ENCODE assay signal across 30 cellular contexts in the genomic region with DNA sequence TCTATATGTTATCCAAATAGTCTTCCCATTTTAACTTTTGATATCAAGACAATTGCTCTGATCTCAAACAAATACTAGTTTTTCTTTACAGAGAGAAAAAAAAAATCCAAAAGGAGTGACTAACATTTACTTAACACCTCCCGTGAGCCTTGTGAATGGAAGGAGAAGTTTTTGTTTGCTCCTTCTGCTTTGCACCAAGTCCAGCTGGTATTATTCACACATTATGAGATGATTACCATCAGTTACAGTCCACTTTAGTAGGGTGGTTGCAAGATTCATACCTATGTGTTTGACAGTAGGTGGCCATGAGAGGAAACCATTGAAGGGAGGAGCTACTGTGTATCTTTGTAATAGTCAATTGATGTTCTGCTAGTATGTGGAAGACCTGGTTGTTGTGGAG.
A peak's percentile ranks its signal among the peaks of the same experiment; 100 is the strongest.
DNase-seq lines count a peak whose midpoint lies in the region; ATAC-seq, FAIRE-seq and TF ChIP-seq lines count a peak whose summit lies in the region.
"Had no signal": no experiment of that assay in that cellular context is flagged by ENCODE, and none has a peak within 500 bp of the region (broad histone marks: within the 10 kb centered on the region; RNA-seq: fewer than 3 reads in every experiment).

No MANE protein-coding gene starts in this region.

- no peak for FAIRE-seq in pancreas (lab: Jason Lieb, UNC)
- FAIRE-seq: A204.1, A549 had no signal

- intact Hi-C loops in body of pancreas (cut with DNase I) (no loop called here), pancreas (cut with DNase I) (no loop called here)

- ATAC-seq in body of pancreas (peak; percentile 98), pancreas (peak; percentile 90 to 97 (median 94)), HG03378 (IDR thresholded peaks at IDR 0.05; ENCODE audit: unreplicated experiment) (no peak)
- ATAC-seq: A549; CD8-positive, alpha-beta T cell had no signal

- H3K4me1 ChIP-seq in body of pancreas = peaks cover 37% of the 10 kb centered on the region
- peaks cover 0 to 10% (median 9%) of the 10 kb centered on the region in 3 donors for H3K4me1 ChIP-seq in pancreas
- H3K4me1 ChIP-seq: A549, BE2C, Caco-2 had no signal

- H3K36me3 ChIP-seq in body of pancreas (replicated peaks in 1 of 2; ENCODE audit: insufficient read depth in 1 of 2, low read depth in 2 of 2) (no peaks in the 10 kb centered on the region), pancreas (no peaks in the 10 kb centered on the region)
- H3K36me3 ChIP-seq: BE2C; BLaER1; BLaER1 treated with 17β-estradiol and CSF1 and Interleukin-3, amounts not matched to agents 10 nM and 100 nM had no signal

- 27 to 31% methylated on average over 1 of the region's 1 CpG for WGBS in body of pancreas, 2 donors
- 25 to 28% methylated on average over 1 of the region's 1 CpG for WGBS in pancreas, 2 donors

- H3K27me3 ChIP-seq in body of pancreas = no peaks in the 10 kb centered on the region
- H3K27me3 ChIP-seq in pancreas = no peaks in the 10 kb centered on the region
- H3K27me3 ChIP-seq: BE2C; BLaER1; BLaER1 treated with 17β-estradiol and CSF1 and Interleukin-3, amounts not matched to agents 10 nM and 100 nM had no signal

- DNase-seq in body of pancreas = peak; percentile 18 to 64 (median 40)
- peak in 2 of 6 donors; percentile 31 to 48 for DNase-seq in pancreas
- no peak for DNase-seq in activated CD4-positive, CD25-positive, alpha-beta regulatory T cell treated with anti-CD3 and anti-CD28 coated beads, Interleukin-2, amount 50 U/mL, for 72 hours
- DNase-seq: 8988T; ACHN; AML-193; BE2C; C1 segment of cervical spinal cord; Caco-2; Calu3; CD4-positive, alpha-beta memory T cell; CD4-positive, alpha-beta T cell; CD4-positive, CD25-positive, alpha-beta regulatory T cell; CD8-positive, alpha-beta memory T cell; CD8-positive, alpha-beta T cell; COR-L47; DMS 273 treated with DMSO at 0.1 percent for 48 hours; DMS153; DMS53; DMS79; DMS79 treated with DMSO at 0.1 percent for 48 hours; DND-41; EL had no signal

- H3K9me3 ChIP-seq in body of pancreas = no peaks in the 10 kb centered on the region
- H3K9me3 ChIP-seq in pancreas = no peaks in the 10 kb centered on the region
- H3K9me3 ChIP-seq: A549, BE2C, BLaER1, Caco-2 had no signal

- TF ChIP-seq CTCF in body of pancreas (IDR thresholded peaks at IDR 0.05) (no peak), pancreas (IDR thresholded peaks at IDR 0.05) (no peak)

- no peak overlapping the region for H3K4me3 ChIP-seq in body of pancreas
- H3K4me3 ChIP-seq in pancreas = no peak overlapping the region
- H3K4me3 ChIP-seq: A549; BLaER1; BLaER1 treated with 17β-estradiol and CSF1 and Interleukin-3, amounts not matched to agents 10 nM and 100 nM had no signal

- peak overlapping the region in 3 of 4 donors; percentile 45 to 69 (median 53) for H3K27ac ChIP-seq in body of pancreas
- H3K27ac ChIP-seq in pancreas = peak overlapping the region in 2 of 4 donors; percentile 32 to 55
- H3K27ac ChIP-seq: 22Rv1; A549; BLaER1; BLaER1 treated with 17β-estradiol and CSF1 and Interleukin-3, amounts not matched to agents 10 nM and 100 nM; C4-2B had no signal

- TF ChIP-seq POLR2A in body of pancreas (IDR thresholded peaks at IDR 0.05) = no peak
